ENCODE assay signal across 2 cellular contexts in genomic region chr5:33275921-33276705, GRCh38.
TF ChIP-seq lines count a peak whose summit lies in the region.

No MANE protein-coding gene starts in this region.

TF ChIP-seq in GM23338, 12 proteins besides CTCF, POLR2A, EP300 and RAD21 (continued from another document):
- TF ChIP-seq EZH2phosphoT487 (IDR thresholded peaks at IDR 0.05; ENCODE audit: unreplicated experiment) (no peak), JUNB (IDR thresholded peaks at IDR 0.05; ENCODE audit: unreplicated experiment) (no peak), ZNF331 (CRISPR knock-in tag; IDR thresholded peaks at IDR 0.05; ENCODE audit: low read depth) (no peak), STAT1 (IDR thresholded peaks at IDR 0.05; ENCODE audit: unreplicated experiment) (no peak), EZH2 (IDR thresholded peaks at IDR 0.05; ENCODE audit: low read depth, unreplicated experiment) (no peak), CREB1 (CRISPR knock-in tag; IDR thresholded peaks at IDR 0.05; ENCODE audit: low read depth) (no peak)
- TF ChIP-seq, protein P1, sequence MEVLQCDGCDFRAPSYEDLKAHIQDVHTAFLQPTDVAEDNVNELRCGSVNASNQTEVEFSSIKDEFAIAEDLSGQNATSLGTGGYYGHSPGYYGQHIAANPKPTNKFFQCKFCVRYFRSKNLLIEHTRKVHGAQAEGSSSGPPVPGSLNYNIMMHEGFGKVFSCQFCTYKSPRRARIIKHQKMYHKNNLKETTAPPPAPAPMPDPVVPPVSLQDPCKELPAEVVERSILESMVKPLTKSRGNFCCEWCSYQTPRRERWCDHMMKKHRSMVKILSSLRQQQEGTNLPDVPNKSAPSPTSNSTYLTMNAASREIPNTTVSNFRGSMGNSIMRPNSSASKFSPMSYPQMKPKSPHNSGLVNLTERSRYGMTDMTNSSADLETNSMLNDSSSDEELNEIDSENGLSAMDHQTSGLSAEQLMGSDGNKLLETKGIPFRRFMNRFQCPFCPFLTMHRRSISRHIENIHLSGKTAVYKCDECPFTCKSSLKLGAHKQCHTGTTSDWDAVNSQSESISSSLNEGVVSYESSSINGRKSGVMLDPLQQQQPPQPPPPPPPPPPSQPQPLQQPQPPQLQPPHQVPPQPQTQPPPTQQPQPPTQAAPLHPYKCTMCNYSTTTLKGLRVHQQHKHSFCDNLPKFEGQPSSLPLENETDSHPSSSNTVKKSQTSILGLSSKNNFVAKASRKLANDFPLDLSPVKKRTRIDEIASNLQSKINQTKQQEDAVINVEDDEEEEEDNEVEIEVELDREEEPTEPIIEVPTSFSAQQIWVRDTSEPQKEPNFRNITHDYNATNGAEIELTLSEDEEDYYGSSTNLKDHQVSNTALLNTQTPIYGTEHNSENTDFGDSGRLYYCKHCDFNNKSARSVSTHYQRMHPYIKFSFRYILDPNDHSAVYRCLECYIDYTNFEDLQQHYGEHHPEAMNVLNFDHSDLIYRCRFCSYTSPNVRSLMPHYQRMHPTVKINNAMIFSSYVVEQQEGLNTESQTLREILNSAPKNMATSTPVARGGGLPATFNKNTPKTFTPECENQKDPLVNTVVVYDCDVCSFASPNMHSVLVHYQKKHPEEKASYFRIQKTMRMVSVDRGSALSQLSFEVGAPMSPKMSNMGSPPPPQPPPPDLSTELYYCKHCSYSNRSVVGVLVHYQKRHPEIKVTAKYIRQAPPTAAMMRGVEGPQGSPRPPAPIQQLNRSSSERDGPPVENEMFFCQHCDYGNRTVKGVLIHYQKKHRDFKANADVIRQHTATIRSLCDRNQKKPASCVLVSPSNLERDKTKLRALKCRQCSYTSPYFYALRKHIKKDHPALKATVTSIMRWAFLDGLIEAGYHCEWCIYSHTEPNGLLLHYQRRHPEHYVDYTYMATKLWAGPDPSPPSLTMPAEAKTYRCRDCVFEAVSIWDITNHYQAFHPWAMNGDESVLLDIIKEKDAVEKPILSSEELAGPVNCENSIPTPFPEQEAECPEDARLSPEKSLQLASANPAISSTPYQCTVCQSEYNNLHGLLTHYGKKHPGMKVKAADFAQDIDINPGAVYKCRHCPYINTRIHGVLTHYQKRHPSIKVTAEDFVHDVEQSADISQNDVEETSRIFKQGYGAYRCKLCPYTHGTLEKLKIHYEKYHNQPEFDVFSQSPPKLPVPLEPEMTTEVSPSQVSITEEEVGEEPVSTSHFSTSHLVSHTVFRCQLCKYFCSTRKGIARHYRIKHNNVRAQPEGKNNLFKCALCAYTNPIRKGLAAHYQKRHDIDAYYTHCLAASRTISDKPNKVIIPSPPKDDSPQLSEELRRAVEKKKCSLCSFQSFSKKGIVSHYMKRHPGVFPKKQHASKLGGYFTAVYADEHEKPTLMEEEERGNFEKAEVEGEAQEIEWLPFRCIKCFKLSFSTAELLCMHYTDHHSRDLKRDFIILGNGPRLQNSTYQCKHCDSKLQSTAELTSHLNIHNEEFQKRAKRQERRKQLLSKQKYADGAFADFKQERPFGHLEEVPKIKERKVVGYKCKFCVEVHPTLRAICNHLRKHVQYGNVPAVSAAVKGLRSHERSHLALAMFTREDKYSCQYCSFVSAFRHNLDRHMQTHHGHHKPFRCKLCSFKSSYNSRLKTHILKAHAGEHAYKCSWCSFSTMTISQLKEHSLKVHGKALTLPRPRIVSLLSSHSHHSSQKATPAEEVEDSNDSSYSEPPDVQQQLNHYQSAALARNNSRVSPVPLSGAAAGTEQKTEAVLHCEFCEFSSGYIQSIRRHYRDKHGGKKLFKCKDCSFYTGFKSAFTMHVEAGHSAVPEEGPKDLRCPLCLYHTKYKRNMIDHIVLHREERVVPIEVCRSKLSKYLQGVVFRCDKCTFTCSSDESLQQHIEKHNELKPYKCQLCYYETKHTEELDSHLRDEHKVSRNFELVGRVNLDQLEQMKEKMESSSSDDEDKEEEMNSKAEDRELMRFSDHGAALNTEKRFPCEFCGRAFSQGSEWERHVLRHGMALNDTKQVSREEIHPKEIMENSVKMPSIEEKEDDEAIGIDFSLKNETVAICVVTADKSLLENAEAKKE (CRISPR knock-in tag; IDR thresholded peaks at IDR 0.05): no peak

TF ChIP-seq in SK-N-SH treated with all-trans-retinoic acid at 6 μM for 48 hours, 23 proteins besides CTCF, POLR2A, EP300 and RAD21 (continued from another document):
- no peak for TF ChIP-seq POU6F1 (CRISPR knock-in tag; IDR thresholded peaks at IDR 0.05; ENCODE audit: borderline replicate concordance, low read depth)
- TF ChIP-seq OSR1 (CRISPR knock-in tag; IDR thresholded peaks at IDR 0.05): no peak
- no peak for TF ChIP-seq ZNF70 (CRISPR knock-in tag; IDR thresholded peaks at IDR 0.05)
- no peak for TF ChIP-seq ZFP3 (CRISPR knock-in tag; IDR thresholded peaks at IDR 0.05)
